Comparison of ENCODE assay signal across 8 cellular contexts in the genomic region with DNA sequence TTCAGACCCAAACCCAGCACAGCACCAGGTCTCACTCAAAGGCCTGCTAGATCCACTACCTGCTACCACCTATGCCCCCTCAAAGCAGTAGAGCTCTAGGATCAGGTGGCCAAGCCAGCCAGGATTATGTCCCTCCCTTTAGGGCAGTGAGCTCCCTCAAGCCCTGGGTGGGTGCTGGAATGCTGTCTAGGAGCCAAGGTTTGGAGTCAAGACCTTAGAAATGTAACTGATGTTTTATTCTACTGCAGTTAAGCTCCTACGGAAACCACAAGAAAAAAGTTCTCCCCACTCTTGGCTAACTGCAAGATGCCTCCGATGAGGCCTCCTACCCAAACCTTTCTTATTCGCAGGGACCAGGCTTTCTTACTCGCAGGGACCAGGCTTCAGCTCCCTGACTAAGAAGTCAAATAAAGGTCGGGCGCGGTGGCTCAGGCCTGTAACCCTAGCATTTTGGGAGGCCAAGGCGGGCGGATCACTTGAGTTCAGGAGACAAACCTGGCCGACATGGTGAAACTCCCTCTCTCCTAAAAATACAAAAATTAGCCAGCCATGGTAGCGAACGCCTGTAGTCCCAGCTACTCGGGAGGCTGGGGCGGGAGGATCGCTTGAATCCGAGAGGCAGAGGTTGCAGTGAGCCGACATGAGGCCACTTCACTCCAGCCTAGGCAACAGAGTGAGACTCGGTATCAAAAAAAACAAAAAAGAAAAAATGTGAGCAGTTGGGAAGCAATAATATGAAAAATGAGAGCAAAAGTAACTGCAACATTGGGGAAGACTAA. TPM values are rescaled to one million over a fixed set of nuclear protein-coding genes. Genes with fewer than 3 reads are reported as not detected.
A peak's percentile ranks its signal among the peaks of the same experiment; 100 is the strongest.
DNase-seq lines count a peak whose midpoint lies in the region; ATAC-seq and TF ChIP-seq lines count a peak whose summit lies in the region.

No MANE protein-coding gene starts in this region.

- no peak overlapping the region for H3K14ac ChIP-seq in trophoblast cell (ENCODE audit: low read length)

- H2BK5ac ChIP-seq in trophoblast cell (ENCODE audit: low read depth, low read length, poor library complexity): no peak overlapping the region

- peak; percentile 2; the same call in 1 of the 2 replicates for ATAC-seq in Panc1

- H3K4me2 ChIP-seq in DOHH2 (ENCODE audit: low read length): peak overlapping the region; percentile 85
- no peak overlapping the region for H3K4me2 ChIP-seq in trophoblast cell (ENCODE audit: low read length)

- H2BK12ac ChIP-seq in trophoblast cell (ENCODE audit: low read length): no peak overlapping the region

- peak overlapping the region; percentile 50; the same call in 1 of the 2 replicates for H3K4me3 ChIP-seq in DOHH2 (ENCODE audit: low read length)
- peak overlapping the region in 1 of 2 experiments; percentile 37; a peak in 1 of 4 replicates for H3K4me3 ChIP-seq in Panc1 (ENCODE audit: low read depth in 2 of 2, low read length in 2 of 2)
- H3K4me3 ChIP-seq in trophoblast cell (ENCODE audit: low read depth, low read length): no peak overlapping the region

- H3K4ac ChIP-seq in trophoblast cell (ENCODE audit: low read depth, low read length): no peak overlapping the region

- peaks cover under 1% of the 10 kb centered on the region; the same call in 1 of the 2 replicates for H4K20me1 ChIP-seq in DOHH2 (ENCODE audit: control insufficient read depth, insufficient read depth, low read depth, low read length)

- BruUV-seq in Panc1 (replicated peaks; lab: Mats Ljungman, UMichigan): no TSS peak

- H3K9me2 ChIP-seq in DOHH2 (replicated peaks; ENCODE audit: control insufficient read depth, low read length): no peaks in the 10 kb centered on the region

- H3K27me3 ChIP-seq in DOHH2 (ENCODE audit: control insufficient read depth, low read length) (peaks cover 21% of the 10 kb centered on the region), Panc1 (ENCODE audit: control insufficient read depth, insufficient read depth, low read length) (no peaks in the 10 kb centered on the region), trophoblast cell (ENCODE audit: insufficient read depth, low read length) (no peaks in the 10 kb centered on the region)

- H4K12ac ChIP-seq in trophoblast cell (ENCODE audit: low read depth, low read length): no peak overlapping the region

- H3K79me2 ChIP-seq in DOHH2 (ENCODE audit: control insufficient read depth, low read length) (no peaks in the 10 kb centered on the region), trophoblast cell (ENCODE audit: control insufficient read depth, insufficient read depth, low read length, poor library complexity) (peaks cover 4% of the 10 kb centered on the region)

- H3K79me1 ChIP-seq in trophoblast cell (ENCODE audit: low read length): peaks cover 15% of the 10 kb centered on the region

- H3K4me1 ChIP-seq in DOHH2 (ENCODE audit: control insufficient read depth, low read length) (peaks cover 57% of the 10 kb centered on the region), Panc1 (ENCODE audit: control insufficient read depth, insufficient read depth, low read length) (peaks cover 12% of the 10 kb centered on the region), trophoblast cell (ENCODE audit: control insufficient read depth in 1 of 2, insufficient read depth in 2 of 2, low read length in 2 of 2) (peaks cover 4 to 13% of the 10 kb centered on the region in 2 experiments)

- H3K9me3 ChIP-seq in DOHH2 (ENCODE audit: control insufficient read depth, insufficient read depth, low read length) (no peaks in the 10 kb centered on the region), Panc1 (ENCODE audit: control insufficient read depth, insufficient read depth, low read depth, low read length) (no peaks in the 10 kb centered on the region), trophoblast cell (ENCODE audit: insufficient read depth, low read depth, low read length) (peaks cover 2% of the 10 kb centered on the region)

- no peak overlapping the region for H2BK120ac ChIP-seq in trophoblast cell (ENCODE audit: insufficient read depth, low read length, poor library complexity)

- TF ChIP-seq CTCF in DOHH2 (IDR thresholded peaks at IDR 0.05; ENCODE audit: low read depth, low read length, poor library complexity, severe bottlenecking) (no peak), Panc1 (IDR thresholded peaks at IDR 0.05) (no peak)

- DNase-seq in Panc1 (ENCODE audit: low read depth, low spot score) (no peak), epithelial cell of prostate (ENCODE audit: low read depth, low spot score) (no peak), trophoblast cell (no peak), NCI-H146 treated with DMSO at 0.1 percent for 48 hours (lab: John Stamatoyannopoulos, UW; ENCODE audit: unreplicated experiment) (no peak), NCI-H1417 (lab: John Stamatoyannopoulos, UW) (no peak), globus pallidus (ENCODE audit: low spot score) (no peak), NCI-H69 (lab: John Stamatoyannopoulos, UW) (no peak)

- no peak overlapping the region for H3K9ac ChIP-seq in trophoblast cell (ENCODE audit: low read length)

- peaks cover 15% of the 10 kb centered on the region for H3F3A ChIP-seq in DOHH2 (ENCODE audit: control insufficient read depth, insufficient read depth)

- intact Hi-C loops in Panc1 (cut with micrococcal nuclease; ENCODE audit: unreplicated experiment): no loop called here

- H3K18ac ChIP-seq in trophoblast cell (ENCODE audit: low read length): no peak overlapping the region

- no peak overlapping the region for H3K27ac ChIP-seq in DOHH2 (ENCODE audit: low read depth, low read length)
- peak overlapping the region; percentile 94 for H3K27ac ChIP-seq in Panc1 (ENCODE audit: low read length)
- peak overlapping the region; percentile 99 for H3K27ac ChIP-seq in epithelial cell of prostate
- H3K27ac ChIP-seq in trophoblast cell (ENCODE audit: low read depth, low read length): peak overlapping the region; percentile 10

- H3K23ac ChIP-seq in trophoblast cell (ENCODE audit: low read length): no peak overlapping the region

- in situ Hi-C loops in Panc1 (cut with HindIII; ENCODE audit: low pct_unique_long_range_greater_than_20kb, low sequenced_read_pairs): no loop called here

- POLR2A ChIA-PET in Panc1 (lab: Charles Lee): interaction anchor here (0.6 to 2.1 kb wide), 6 partner anchors 10 to 51 kb away, joined by 3 to 19 read pairs (median 4); no protein-coding TSS in a partner anchor

- peak overlapping the region; percentile 8 for H4K91ac ChIP-seq in trophoblast cell (ENCODE audit: low read depth, low read length)

- no peaks in the 10 kb centered on the region for H3K36me3 ChIP-seq in DOHH2 (ENCODE audit: control insufficient read depth, low read length)
- H3K36me3 ChIP-seq in Panc1 (ENCODE audit: control insufficient read depth, insufficient read depth, low read length): no peaks in the 10 kb centered on the region
- H3K36me3 ChIP-seq in trophoblast cell (ENCODE audit: control insufficient read depth in 1 of 2, insufficient read depth in 2 of 2, low read length in 2 of 2): no peaks in the 10 kb centered on the region

- H2AK5ac ChIP-seq in trophoblast cell (ENCODE audit: low read length): no peak overlapping the region

- CTCF ChIA-PET in Panc1 (lab: Charles Lee): no interaction called here

- no peak overlapping the region for H4K8ac ChIP-seq in trophoblast cell (ENCODE audit: low read depth, low read length)

- H2AFZ ChIP-seq in trophoblast cell (ENCODE audit: insufficient read depth, low read length, poor library complexity): no peak overlapping the region

- WGBS in trophoblast cell (ENCODE audit: extremely low coverage, insufficient coverage, insufficient read length): no CpG with 5 or more reads among the region's 18 CpGs

RNA-seq across cellular contexts. Expression of gene ARL4D, which starts 31.8 kb away (rescaled TPM):
- 4.5 TPM for total RNA-seq in Panc1 (2021; ENCODE audit: unreplicated experiment)
- 5.0 TPM for polyA plus RNA-seq in Panc1 (2012; ENCODE audit: insufficient read length)
- 11.4 and 12.1 TPM in 2 replicates for polyA plus RNA-seq in trophoblast cell (2013)
